13 cellular contexts compared by ENCODE assay signal in the genomic region with DNA sequence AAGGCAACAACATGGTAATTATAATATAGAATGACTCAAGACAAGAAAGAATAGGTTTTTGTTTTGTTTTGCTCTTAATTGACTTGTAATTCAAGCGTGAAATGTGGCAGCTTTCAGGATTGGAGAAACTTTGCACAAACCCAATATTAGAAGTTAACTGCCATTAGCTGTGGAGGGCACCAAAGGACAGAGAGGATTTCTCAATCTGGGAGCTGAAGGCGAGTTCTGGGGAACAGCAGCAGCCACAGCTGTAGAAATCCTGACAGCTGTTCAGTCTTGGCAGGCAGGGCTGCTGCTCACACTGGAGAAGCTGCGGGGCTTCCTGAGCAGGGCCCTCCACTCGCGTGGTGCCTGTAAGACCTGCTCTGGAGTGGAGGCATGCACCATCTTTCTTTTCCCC. TPM values are rescaled to one million over a fixed set of nuclear protein-coding genes. Genes with fewer than 3 reads are reported as not detected.
DNase-seq lines count a peak whose midpoint lies in the region; ATAC-seq and TF ChIP-seq lines count a peak whose summit lies in the region.
"Had no signal": no experiment of that assay in that cellular context is flagged by ENCODE, and none has a peak within 500 bp of the region (broad histone marks: within the 10 kb centered on the region; RNA-seq: fewer than 3 reads in every experiment).

No MANE protein-coding gene starts in this region.

- no peak for DNase-seq in AG04450 (ENCODE audit: low read depth, low spot score)
- DNase-seq in NCI-H1105 (lab: John Stamatoyannopoulos, UW) = peak; percentile 27
- peak; percentile 32 for DNase-seq in osteoblast (ENCODE audit: insufficient read length, low spot score, missing footprints)
- no peak for DNase-seq in NCI-H2227 (lab: John Stamatoyannopoulos, UW; ENCODE audit: unreplicated experiment)
- no peak for DNase-seq in MM.1S
- no peak for DNase-seq in BE2C
- DNase-seq: activated effector memory CD4-positive, alpha-beta T cell treated with anti-CD3 and anti-CD28 coated beads, Interleukin-2, amount 50 U/mL, for 16 hours; GOT3; NCI-H1417 treated with DMSO at 0.1 percent for 48 hours; NCI-H446 treated with DMSO at 0.1 percent for 48 hours; stimulated activated CD8-positive, alpha-beta memory T cell treated with anti-CD3 and anti-CD28 coated beads, Interleukin-4, amount 100 ng/mL, for 48 hours had no signal

- CTCF ChIA-PET in AG04450 (lab: Charles Lee) = interaction anchor here (1.0 to 6.8 kb wide), 26 partner anchors 10 to 546 kb away, joined by 3 to 65 read pairs (median 20); no protein-coding TSS in a partner anchor

- POLR2A ChIA-PET in AG04450 (lab: Yijun Ruan, JAX) = interaction anchor here (1.3 kb wide), 1 partner anchor 77 kb away, joined by 3 read pairs; no protein-coding TSS in a partner anchor

- peaks cover 28 to 72% (median 30%) of the 10 kb centered on the region in 3 donors for H3K4me1 ChIP-seq in gastroesophageal sphincter
- peaks cover 36% of the 10 kb centered on the region for H3K4me1 ChIP-seq in osteoblast (ENCODE audit: insufficient read depth, low read length)
- no peaks in the 10 kb centered on the region for H3K4me1 ChIP-seq in MM.1S (ENCODE audit: low read length)
- H3K4me1 ChIP-seq in BE2C = no peaks in the 10 kb centered on the region

- H3K27ac ChIP-seq in AG04450 (ENCODE audit: low read depth, low read length) (no peak overlapping the region), gastroesophageal sphincter (peak overlapping the region in 3 of 4 donors; percentile 40 to 100 (median 73)), osteoblast (ENCODE audit: low read depth, low read length) (no peak overlapping the region), MM.1S (ENCODE audit: low read length) (no peak overlapping the region)

- WGBS in gastroesophageal sphincter (ENCODE audit: low coverage in 1 of 2), 2 donors = 31 to 50% methylated on average over 1 to 4 of the region's 5 CpGs

- ATAC-seq in gastroesophageal sphincter (peak; percentile 29), HG03432 (IDR thresholded peaks at IDR 0.05; ENCODE audit: unreplicated experiment) (no peak)

- H3K79me2 ChIP-seq in osteoblast (ENCODE audit: insufficient read depth, low read length) (peaks cover 96% of the 10 kb centered on the region), MM.1S (ENCODE audit: low read length) (no peaks in the 10 kb centered on the region)

- TF ChIP-seq CTCF in AG04450 (IDR thresholded peaks at IDR 0.05; ENCODE audit: low read depth, low read length) = 0 out of 2 replicates have a peak, but pooled peaks have one; percentile 9
- no peak for TF ChIP-seq CTCF in gastroesophageal sphincter (IDR thresholded peaks at IDR 0.05)
- TF ChIP-seq CTCF in osteoblast (IDR thresholded peaks at IDR 0.05; ENCODE audit: extremely low read depth, low read depth, low read length) = no peak
- no peak for TF ChIP-seq CTCF in MM.1S (IDR thresholded peaks at IDR 0.05; ENCODE audit: low read length)
- TF ChIP-seq CTCF in BE2C (IDR thresholded peaks at IDR 0.05; ENCODE audit: low read depth, low read length) = no peak

- no peak for TF ChIP-seq EP300 in gastroesophageal sphincter (IDR thresholded peaks at IDR 0.05)

- no peak overlapping the region for H3K9ac ChIP-seq in MM.1S (ENCODE audit: low read length)

- no peaks in the 10 kb centered on the region for H3K9me3 ChIP-seq in AG04450 (ENCODE audit: control insufficient read depth, insufficient read depth, low read length)
- H3K9me3 ChIP-seq in gastroesophageal sphincter = no peaks in the 10 kb centered on the region
- H3K9me3 ChIP-seq in osteoblast (ENCODE audit: low read depth, low read length) = no peaks in the 10 kb centered on the region
- no peaks in the 10 kb centered on the region for H3K9me3 ChIP-seq in MM.1S (replicated peaks; ENCODE audit: insufficient read depth, low read length)
- no peaks in the 10 kb centered on the region for H3K9me3 ChIP-seq in BE2C

- H3K9me2 ChIP-seq in MM.1S (replicated peaks; ENCODE audit: insufficient read depth, low read length) = no peaks in the 10 kb centered on the region

- H3F3A ChIP-seq in MM.1S (ENCODE audit: insufficient read depth, low read length) = no peaks in the 10 kb centered on the region

- H3K4me2 ChIP-seq in osteoblast (ENCODE audit: insufficient read depth, low read length) (no peak overlapping the region), MM.1S (ENCODE audit: low read depth, low read length) (no peak overlapping the region)

- TF ChIP-seq POLR2A in gastroesophageal sphincter (IDR thresholded peaks at IDR 0.05) = no peak

- no peaks in the 10 kb centered on the region for H3K27me3 ChIP-seq in AG04450 (ENCODE audit: control insufficient read depth, insufficient read depth, low read length)
- H3K27me3 ChIP-seq in gastroesophageal sphincter = no peaks in the 10 kb centered on the region
- H3K27me3 ChIP-seq in osteoblast (ENCODE audit: insufficient read depth, low read length) = no peaks in the 10 kb centered on the region
- H3K27me3 ChIP-seq in MM.1S (replicated peaks; ENCODE audit: insufficient read depth, low read length) = no peaks in the 10 kb centered on the region
- no peaks in the 10 kb centered on the region for H3K27me3 ChIP-seq in BE2C

- H3K4me3 ChIP-seq in AG04450 (ENCODE audit: low read depth, low read length) (no peak overlapping the region), gastroesophageal sphincter (no peak overlapping the region), osteoblast (ENCODE audit: insufficient read depth, low read length) (no peak overlapping the region), MM.1S (ENCODE audit: low read length) (no peak overlapping the region), BE2C (ENCODE audit: low read depth, low read length) (no peak overlapping the region)

- H3K36me3 ChIP-seq in gastroesophageal sphincter (no peaks in the 10 kb centered on the region), osteoblast (ENCODE audit: insufficient read depth, low read length) (no peaks in the 10 kb centered on the region), MM.1S (replicated peaks; ENCODE audit: insufficient read depth, low read length) (no peaks in the 10 kb centered on the region), BE2C (no peaks in the 10 kb centered on the region)

- H4K20me1 ChIP-seq in osteoblast (ENCODE audit: insufficient read depth, low read length) (peaks cover 27% of the 10 kb centered on the region), MM.1S (ENCODE audit: insufficient read depth, low read length) (no peaks in the 10 kb centered on the region)

- H2AFZ ChIP-seq in osteoblast (ENCODE audit: low read length) (no peak overlapping the region), MM.1S (ENCODE audit: low read length) (no peak overlapping the region)

RNA-seq across cellular contexts. Expression of gene SCHIP1, which starts 33.2 kb away (rescaled TPM):
- 3.5 and 4.9 TPM in 2 replicates for polyA plus RNA-seq in AG04450 (2011; rRNA removed)
- polyA minus RNA-seq in AG04450 (2011; rRNA and poly(A)+ RNA removed) = 6.3 and 6.5 TPM in 2 replicates
- 10 to 100 TPM; 19.6 to 47.1 (median 30.2) TPM for total RNA-seq in gastroesophageal sphincter
- 1.8 and 2.4 TPM in 2 replicates for total RNA-seq in osteoblast
- polyA plus RNA-seq in BE2C (2012; ENCODE audit: insufficient read depth, insufficient read length, low read depth) = 317 TPM

Comparison
In these comparisons a context has a peak if more than half of its experiments do, and no peak if none do; other contexts are left out.
1. DNase-seq: peak in NCI-H1105 (single experiment) and osteoblast (single experiment); none in AG04450 (single experiment), NCI-H2227 (single experiment), MM.1S (single experiment) and BE2C (single experiment).
2. H3K27ac ChIP-seq: peak in gastroesophageal sphincter (3 of 4); none in AG04450 (single experiment), osteoblast (single experiment) and MM.1S (single experiment).